Comparison of ENCODE assay signal across 8 cellular contexts in the genomic region with DNA sequence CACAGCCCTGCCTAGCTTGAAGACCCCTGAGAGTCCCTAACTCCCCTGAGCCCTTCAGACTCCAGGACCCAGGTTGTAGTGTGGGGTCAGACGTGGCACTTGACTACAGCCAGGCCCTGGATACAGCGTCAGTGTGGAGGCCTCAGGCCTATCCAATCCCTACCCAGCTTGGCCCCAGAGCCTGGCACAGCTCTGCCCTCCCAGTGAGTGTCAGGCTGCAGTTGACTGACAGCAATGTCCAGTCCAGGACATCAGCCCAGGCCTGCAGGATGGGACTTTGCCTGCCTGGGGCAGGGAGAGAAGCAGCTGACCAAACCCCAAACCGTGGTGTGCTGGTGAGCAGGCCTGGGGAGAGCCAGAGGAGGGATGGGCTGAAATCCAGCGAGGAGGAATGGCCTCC. TPM values are rescaled to one million over a fixed set of nuclear protein-coding genes. Genes with fewer than 3 reads are reported as not detected.
DNase-seq lines count a peak whose midpoint lies in the region; ATAC-seq lines count a peak whose summit lies in the region.

No MANE protein-coding gene starts in this region.

- H3K9me3 Mint-ChIP-seq in activated naive CD8-positive, alpha-beta T cell treated with anti-CD3 and anti-CD28 coated beads, Interleukin-2, amount 50 U/mL, for 24 hours, result no peaks in the 10 kb centered on the region
- no peaks in the 10 kb centered on the region for H3K9me3 Mint-ChIP-seq in immature natural killer cell

- peak; percentile 0 for ATAC-seq in activated naive CD8-positive, alpha-beta T cell treated with anti-CD3 and anti-CD28 coated beads, Interleukin-2, amount 50 U/mL, for 24 hours

- peak overlapping the region; percentile 95 for H3K27ac Mint-ChIP-seq in activated naive CD8-positive, alpha-beta T cell treated with anti-CD3 and anti-CD28 coated beads, Interleukin-2, amount 50 U/mL, for 24 hours
- H3K27ac Mint-ChIP-seq in immature natural killer cell, result peak overlapping the region; percentile 92 to 99 (median 96)

- H3K27me3 ChIP-seq in HUES6 (ENCODE audit: control insufficient read depth, insufficient read depth, low read length) (no peaks in the 10 kb centered on the region), subcutaneous abdominal adipose tissue (ENCODE audit: control insufficient read depth in 5 of 5, insufficient read depth in 4 of 5, low read length in 5 of 5) (no peaks in the 10 kb centered on the region)

- peaks cover 100% of the 10 kb centered on the region for H3K4me1 Mint-ChIP-seq in activated naive CD8-positive, alpha-beta T cell treated with anti-CD3 and anti-CD28 coated beads, Interleukin-2, amount 50 U/mL, for 24 hours
- H3K4me1 Mint-ChIP-seq in immature natural killer cell, result peaks cover 97 to 100% of the 10 kb centered on the region in 2 donors

- no peak overlapping the region for H3K4me3 Mint-ChIP-seq in activated naive CD8-positive, alpha-beta T cell treated with anti-CD3 and anti-CD28 coated beads, Interleukin-2, amount 50 U/mL, for 24 hours
- H3K4me3 Mint-ChIP-seq in immature natural killer cell, result peak overlapping the region in 4 of 5 donors; percentile 77 to 92 (median 86)

- H3K4me3 ChIP-seq in HUES6 (ENCODE audit: low read depth, low read length) (no peak overlapping the region), subcutaneous abdominal adipose tissue (ENCODE audit: low read depth in 1 of 5, low read length in 5 of 5) (peak overlapping the region; percentile 8 to 54 (median 44))

- 0 out of 2 replicates have a peak, but pooled peaks cover 3% of the 10 kb centered on the region for H3K36me3 ChIP-seq in HUES6 (ENCODE audit: control insufficient read depth, insufficient read depth, low read length)
- peaks cover 0 to 11% (median 0%) of the 10 kb centered on the region in 5 donors for H3K36me3 ChIP-seq in subcutaneous abdominal adipose tissue (ENCODE audit: control insufficient read depth in 5 of 5, insufficient read depth in 5 of 5, low read length in 5 of 5)

- H3K9ac ChIP-seq in HUES6 (ENCODE audit: low read length) (peak overlapping the region; percentile 14), subcutaneous abdominal adipose tissue (ENCODE audit: low read length in 5 of 5) (peak overlapping the region; percentile 5 to 72 (median 63))

- DNase-seq in activated naive CD8-positive, alpha-beta T cell treated with anti-CD3 and anti-CD28 coated beads, Interleukin-2, amount 50 U/mL, for 24 hours, result no peak
- DNase-seq in immature natural killer cell (no peak), KG1 (lab: John Stamatoyannopoulos, UW) (no peak), AML-193 (lab: John Stamatoyannopoulos, UW) (no peak), dermis blood vessel endothelial cell (no peak), NCI-H510A (lab: John Stamatoyannopoulos, UW) (no peak)

- no peak overlapping the region for H3K27ac ChIP-seq in HUES6 (ENCODE audit: low read depth, low read length)
- peak overlapping the region; percentile 92 for H3K27ac ChIP-seq in subcutaneous abdominal adipose tissue (ENCODE audit: low read depth, low read length)

- peaks cover 36% of the 10 kb centered on the region for H3K36me3 Mint-ChIP-seq in activated naive CD8-positive, alpha-beta T cell treated with anti-CD3 and anti-CD28 coated beads, Interleukin-2, amount 50 U/mL, for 24 hours (ENCODE audit: low read depth)
- peaks cover 7 to 19% (median 8%) of the 10 kb centered on the region in 3 donors for H3K36me3 Mint-ChIP-seq in immature natural killer cell

- H3K9me3 ChIP-seq in HUES6 (ENCODE audit: control insufficient read depth, insufficient read depth, low read depth, low read length), result no peaks in the 10 kb centered on the region
- no peaks in the 10 kb centered on the region for H3K9me3 ChIP-seq in subcutaneous abdominal adipose tissue (ENCODE audit: control insufficient read depth in 5 of 5, low read length in 5 of 5)

- no peaks in the 10 kb centered on the region for H3K27me3 Mint-ChIP-seq in activated naive CD8-positive, alpha-beta T cell treated with anti-CD3 and anti-CD28 coated beads, Interleukin-2, amount 50 U/mL, for 24 hours
- H3K27me3 Mint-ChIP-seq in immature natural killer cell (ENCODE audit: low read depth in 3 of 3), result peaks cover 31 to 71% (median 32%) of the 10 kb centered on the region in 3 donors

- H3K4me1 ChIP-seq in HUES6 (ENCODE audit: control insufficient read depth, insufficient read depth, low read length) (peaks cover 22% of the 10 kb centered on the region), subcutaneous abdominal adipose tissue (ENCODE audit: control insufficient read depth in 5 of 5, insufficient read depth in 5 of 5, low read length in 5 of 5) (peaks cover 37 to 95% (median 92%) of the 10 kb centered on the region in 5 donors)

RNA-seq across cellular contexts. Expression of a gene that starts 27.3 kb away (rescaled TPM):
- polyA plus RNA-seq in immature natural killer cell, result 10 to 100 TPM; 24.7 to 89.9 (median 47.2) TPM
- 35.2 and 41.8 TPM in 2 replicates for total RNA-seq in dermis blood vessel endothelial cell
